In genomic region chr11:27468209-27468608, GRCh38 we compare ENCODE assay signal across 11 cellular contexts. TPM values are rescaled to one million over a fixed set of nuclear protein-coding genes. Genes with fewer than 3 reads are reported as not detected.
DNase-seq lines count a peak whose midpoint lies in the region; ATAC-seq and TF ChIP-seq lines count a peak whose summit lies in the region.
"Had no signal": no experiment of that assay in that cellular context is flagged by ENCODE, and none has a peak within 500 bp of the region (broad histone marks: within the 10 kb centered on the region; RNA-seq: fewer than 3 reads in every experiment).

No MANE protein-coding gene starts in this region.

- H3K4me3 ChIP-seq in HUES48 (ENCODE audit: low read depth, low read length) (peak overlapping the region; percentile 84), breast epithelium (peak overlapping the region in 2 of 3 donors; percentile 91 to 93)

- TF ChIP-seq POLR2A in breast epithelium (IDR thresholded peaks at IDR 0.05) (no peak), GM18505 (IDR thresholded peaks at IDR 0.05; ENCODE audit: borderline replicate concordance, extremely low read depth, insufficient read depth, insufficient read length) (no peak)

- ATAC-seq in HG02885 (IDR thresholded peaks at IDR 0.05; ENCODE audit: poor library complexity, unreplicated experiment): no peak
- no peak for ATAC-seq in GM18505 (IDR thresholded peaks at IDR 0.05; ENCODE audit: unreplicated experiment)
- ATAC-seq: CD8-positive, alpha-beta T cell; naive thymus-derived CD4-positive, alpha-beta T cell had no signal

- no peak for TF ChIP-seq CTCF in breast epithelium (IDR thresholded peaks at IDR 0.05)

- intact Hi-C loops in breast epithelium (cut with DNase I; ENCODE audit: low total_unique reads): no loop called here

- H3K27me3 ChIP-seq in HUES48 (ENCODE audit: control insufficient read depth, insufficient read depth, low read length) (no peaks in the 10 kb centered on the region), breast epithelium (no peaks in the 10 kb centered on the region)

- H3K36me3 ChIP-seq in HUES48 (ENCODE audit: control insufficient read depth, insufficient read depth, low read length): no peaks in the 10 kb centered on the region
- no peaks in the 10 kb centered on the region for H3K36me3 ChIP-seq in breast epithelium

- H3K9me3 ChIP-seq in HUES48 (ENCODE audit: control insufficient read depth, insufficient read depth, low read length): no peaks in the 10 kb centered on the region
- H3K9me3 ChIP-seq in breast epithelium: no peaks in the 10 kb centered on the region

- H3K4me1 ChIP-seq in HUES48 (ENCODE audit: control insufficient read depth, insufficient read depth, low read length) (peaks cover 56% of the 10 kb centered on the region), breast epithelium (peaks cover 0 to 7% of the 10 kb centered on the region in 2 donors)

- H3K9ac ChIP-seq in HUES48 (ENCODE audit: low read depth, low read length): no peak overlapping the region

- no peak overlapping the region for H3K27ac ChIP-seq in HUES48 (ENCODE audit: low read depth, low read length)
- peak overlapping the region; percentile 84 to 88 for H3K27ac ChIP-seq in breast epithelium

- DNase-seq in A172 (ENCODE audit: low spot score): peak; percentile 48
- DNase-seq in breast epithelium (ENCODE audit: low spot score in 2 of 2): no peak
- DNase-seq in kidney glomerular epithelial cell (lab: John Stamatoyannopoulos, UW): peak; percentile 90
- no peak for DNase-seq in NCI-H526 (lab: John Stamatoyannopoulos, UW)
- DNase-seq in NCI-H2081 treated with DMSO at 0.1 percent for 48 hours (lab: John Stamatoyannopoulos, UW): no peak
- DNase-seq: activated naive CD4-positive, alpha-beta T cell; CD8-positive, alpha-beta T cell; naive thymus-derived CD4-positive, alpha-beta T cell had no signal

RNA-seq across cellular contexts. Expression of gene LGR4, which starts 4.4 kb away (rescaled TPM):
- 10.0 and 10.1 TPM in 2 replicates for total RNA-seq in A172 (2014; rRNA removed; shearing (Covaris generic))
- total RNA-seq in breast epithelium: 10 to 100 TPM; 28.5 to 93.7 (median 34.2) TPM

RNA-seq across cellular contexts. Expression of gene LIN7C, which starts 38.4 kb away (rescaled TPM):
- total RNA-seq in A172 (2014; rRNA removed; shearing (Covaris generic)): 61.4 and 73.3 TPM in 2 replicates
- total RNA-seq in breast epithelium: 10 to 100 TPM; 26.6 to 43.8 (median 38.0) TPM

Comparison
In these comparisons a context has a peak if more than half of its experiments do, and no peak if none do; other contexts are left out.
1. DNase-seq: peak in A172 (single experiment) and kidney glomerular epithelial cell (single experiment); none in breast epithelium (0 of 2), NCI-H526 (0 of 2) and NCI-H2081 treated with DMSO at 0.1 percent for 48 hours (single experiment).